25 cellular contexts compared by ENCODE assay signal in the genomic region with DNA sequence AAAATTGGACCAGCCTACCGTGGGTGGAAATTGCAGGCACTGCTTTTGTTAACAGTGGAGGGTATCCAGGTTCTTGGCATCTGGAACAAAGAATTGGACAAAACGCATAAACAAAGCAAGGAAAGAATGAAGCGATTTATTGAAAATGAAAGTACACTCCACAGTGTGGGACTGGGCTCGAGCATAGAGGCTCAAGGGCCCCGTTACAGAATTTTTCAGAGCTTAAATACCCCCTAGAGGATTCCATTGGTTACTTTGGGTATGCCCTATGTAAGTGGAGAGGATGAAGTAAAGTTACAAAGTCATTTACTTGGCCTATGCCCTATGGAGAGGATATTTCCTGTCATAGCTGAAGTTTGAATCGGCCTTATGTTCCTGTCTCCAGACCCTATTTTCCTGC.
"Had no signal": no experiment of that assay in that cellular context is flagged by ENCODE, and none has a peak within 500 bp of the region (broad histone marks: within the 10 kb centered on the region; RNA-seq: fewer than 3 reads in every experiment).

No MANE protein-coding gene starts in this region.

- H3K36me3 ChIP-seq: esophagus squamous epithelium, gastrocnemius medialis, heart right ventricle, left lung, lower lobe of right lung had no signal

- H3K27ac ChIP-seq: epithelial cell of prostate, esophagus squamous epithelium, gastrocnemius medialis, heart right ventricle, left lung, lower lobe of right lung had no signal

- H3K4me1 Mint-ChIP-seq: mesothelial cell of epicardium; naive B cell; naive thymus-derived CD8-positive, alpha-beta T cell had no signal

- H3K36me3 Mint-ChIP-seq: mesothelial cell of epicardium; naive B cell; naive thymus-derived CD8-positive, alpha-beta T cell had no signal

- H3K9me3 Mint-ChIP-seq: dendritic cell treated with granulocyte-macrophage colony-stimulating factor and Interleukin-4, amounts not matched to agents 40 ng/mL and 50 ng/mL, for 4 days; effector memory CD8-positive, alpha-beta T cell; naive thymus-derived CD8-positive, alpha-beta T cell had no signal

- H3K4me3 Mint-ChIP-seq: dendritic cell treated with granulocyte-macrophage colony-stimulating factor and Interleukin-4, amounts not matched to agents 40 ng/mL and 50 ng/mL, for 4 days; effector memory CD8-positive, alpha-beta T cell; endodermal cell; mesothelial cell of epicardium; naive B cell; naive thymus-derived CD8-positive, alpha-beta T cell had no signal

- H3K27me3 Mint-ChIP-seq: dendritic cell treated with granulocyte-macrophage colony-stimulating factor and Interleukin-4, amounts not matched to agents 40 ng/mL and 50 ng/mL, for 4 days; effector memory CD8-positive, alpha-beta T cell; naive B cell had no signal

- DNase-seq: cortex of kidney; effector CD8-positive, alpha-beta T cell; effector memory CD8-positive, alpha-beta T cell; endodermal cell; erythroblast; esophagus squamous epithelium; foreskin fibroblast; foreskin melanocyte; gastrocnemius medialis; glutamatergic neuron; head of caudate nucleus; heart right ventricle; hippocampal formation; left cardiac atrium; left lung; left ventricle myocardium superior; lower lobe of right lung; mesenchymal stem cell; mucosa of descending colon; naive B cell; naive thymus-derived CD8-positive, alpha-beta T cell had no signal

- H3K9me3 ChIP-seq: esophagus squamous epithelium, gastrocnemius medialis, heart right ventricle, left lung, lower lobe of right lung, mucosa of descending colon had no signal

- H3K4me3 ChIP-seq: esophagus squamous epithelium, gastrocnemius medialis, heart right ventricle, left lung, lower lobe of right lung, mucosa of descending colon had no signal

- H3K27ac Mint-ChIP-seq: dendritic cell treated with granulocyte-macrophage colony-stimulating factor and Interleukin-4, amounts not matched to agents 40 ng/mL and 50 ng/mL, for 4 days; effector memory CD8-positive, alpha-beta T cell; endodermal cell; mesothelial cell of epicardium; naive B cell; naive thymus-derived CD8-positive, alpha-beta T cell had no signal

- ATAC-seq: effector memory CD8-positive, alpha-beta T cell; esophagus mucosa; gastrocnemius medialis; heart right ventricle; left cardiac atrium; left lung; left ventricle myocardium superior; lower lobe of right lung; mucosa of descending colon; naive thymus-derived CD8-positive, alpha-beta T cell had no signal

- H3K4me1 ChIP-seq: esophagus squamous epithelium, gastrocnemius medialis, heart right ventricle, left lung, lower lobe of right lung had no signal

- H3K27me3 ChIP-seq: esophagus squamous epithelium, gastrocnemius medialis, heart right ventricle, left lung had no signal
